ENCODE assay signal across 22 cellular contexts in the genomic region with DNA sequence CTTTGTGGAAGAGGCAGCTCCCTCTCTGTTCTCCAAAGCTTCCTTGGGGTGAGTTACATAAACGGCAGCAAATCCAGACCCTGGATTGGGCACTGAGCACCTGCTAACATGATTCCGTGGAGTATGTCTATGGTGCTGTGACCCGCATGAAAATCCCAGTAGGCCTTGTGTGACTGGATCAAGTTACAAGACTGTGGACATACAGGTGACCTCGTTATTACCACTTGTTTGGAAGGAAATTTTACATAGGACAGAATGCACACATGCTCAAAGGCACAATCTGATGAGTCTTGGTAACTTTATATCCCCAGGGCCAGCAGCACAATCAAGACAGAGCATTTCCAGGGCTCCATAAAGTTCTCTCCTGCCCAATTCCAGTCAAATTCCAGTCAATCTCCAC.
"Had no signal": no experiment of that assay in that cellular context is flagged by ENCODE, and none has a peak within 500 bp of the region (broad histone marks: within the 10 kb centered on the region; RNA-seq: fewer than 3 reads in every experiment).

No MANE protein-coding gene starts in this region.

- ATAC-seq: activated CD8-positive, alpha-beta memory T cell treated with anti-CD3 and anti-CD28 coated beads, Interleukin-2, amount 10 ng/mL, durations not matched to agents 7 days and 5 days; activated naive CD4-positive, alpha-beta T cell treated with anti-CD3 and anti-CD28 coated beads, Interleukin-2, amount 50 U/mL, for 72 hours; effector memory CD8-positive, alpha-beta T cell; left lung; stimulated activated effector memory CD8-positive, alpha-beta T cell treated with anti-CD3 and anti-CD28 coated beads, Interleukin-12 subunit alpha, Interleukin-12 subunit beta, amount 100 ng/mL, for 72 hours; upper lobe of right lung had no signal

- DNase-seq: activated CD4-positive, alpha-beta memory T cell treated with anti-CD3 and anti-CD28 coated beads, Interleukin-2, amount 10 ng/mL, durations not matched to agents 7 days and 5 days; activated CD4-positive, alpha-beta T cell treated with anti-CD3 and anti-CD28 coated beads for 1 hour; activated CD4-positive, alpha-beta T cell treated with anti-CD3 and anti-CD28 coated beads, Interleukin-2, amount 10 ng/mL, durations not matched to agents 7 days and 5 days; activated CD8-positive, alpha-beta memory T cell treated with anti-CD3 and anti-CD28 coated beads, Interleukin-2, amount 10 ng/mL, durations not matched to agents 7 days and 5 days; activated T-cell treated with anti-CD3 and anti-CD28 coated beads, Interleukin-2, amount 50 U/mL, for 48 hours; anterior cingulate cortex; cortex of kidney; effector memory CD8-positive, alpha-beta T cell; left lung; nucleus accumbens; right lobe of liver; stimulated activated CD4-positive, alpha-beta T cell treated with anti-CD3 and anti-CD28 coated beads, Interleukin-12 subunit alpha, Interleukin-12 subunit beta, amount 100 ng/mL, for 4 hours; stimulated activated CD4-positive, alpha-beta T cell treated with anti-CD3 and anti-CD28 coated beads, Interleukin-4, amount 100 ng/mL, for 1 hour; substantia nigra; T-helper 2 cell; upper lobe of right lung had no signal

- H3K4me1 ChIP-seq: left lung, parathyroid adenoma, right lobe of liver, upper lobe of right lung had no signal

- H3K4me3 ChIP-seq: body of pancreas, left lung, right lobe of liver, skin epidermis, thyroid gland, upper lobe of right lung had no signal

- H3K36me3 ChIP-seq: left lung, right lobe of liver, thyroid gland, upper lobe of right lung had no signal

- H3K27ac ChIP-seq: left lung, parathyroid adenoma, skin epidermis, thyroid gland, upper lobe of right lung had no signal

- H3K27me3 ChIP-seq: body of pancreas, right lobe of liver, thyroid gland, upper lobe of right lung had no signal

- H3K9me3 ChIP-seq: right lobe of liver, thyroid gland, upper lobe of right lung had no signal
